11 cellular contexts compared by ENCODE assay signal in the genomic region with DNA sequence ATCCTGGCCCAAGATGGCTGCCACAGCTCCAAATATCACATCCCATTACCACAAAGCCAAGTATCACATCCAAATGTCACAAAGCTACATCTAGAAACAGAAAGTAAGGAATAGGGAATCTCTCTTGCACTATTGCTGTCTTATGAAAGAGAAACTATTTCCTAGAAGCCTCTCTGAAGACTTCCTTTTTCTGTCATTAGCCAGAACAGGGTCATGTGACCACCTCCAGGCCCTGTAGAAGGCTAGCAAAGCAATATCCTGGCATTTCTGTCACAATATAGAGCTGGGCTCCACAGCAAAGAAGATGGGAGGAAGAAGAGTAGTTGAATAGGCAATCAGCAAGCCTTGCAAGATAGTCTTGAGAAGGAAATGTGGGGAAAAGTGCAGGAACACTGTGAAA.
DNase-seq lines count a peak whose midpoint lies in the region; ATAC-seq, FAIRE-seq and TF ChIP-seq lines count a peak whose summit lies in the region.
"Had no signal": no experiment of that assay in that cellular context is flagged by ENCODE, and none has a peak within 500 bp of the region (broad histone marks: within the 10 kb centered on the region; RNA-seq: fewer than 3 reads in every experiment).

No MANE protein-coding gene starts in this region.

- H4K20me1 ChIP-seq in MM.1S (ENCODE audit: insufficient read depth, low read length) (no peaks in the 10 kb centered on the region), H1 (replicated peaks in 1 of 2; ENCODE audit: control insufficient read depth in 1 of 2, insufficient read depth in 2 of 2, low read length in 2 of 2) (no peaks in the 10 kb centered on the region)

- intact Hi-C loops in left ventricle myocardium inferior (cut with micrococcal nuclease) = no loop called here
- intact Hi-C loops in Right ventricle myocardium superior (cut with DNase I) = no loop called here

- H4K5ac ChIP-seq in H1 (ENCODE audit: insufficient read length, low read depth, low read length) = no peak overlapping the region

- ATAC-seq in Right ventricle myocardium superior (ENCODE audit: poor library complexity) (no peak), GM21825 (IDR thresholded peaks at IDR 0.05; ENCODE audit: unreplicated experiment) (no peak), HG03196 (IDR thresholded peaks at IDR 0.05; ENCODE audit: unreplicated experiment) (no peak)

- no peak for TF ChIP-seq POLR2A in H1 (IDR thresholded peaks at IDR 0.05; ENCODE audit: control extremely low read depth in 1 of 2, low read depth in 2 of 2, low read length in 2 of 2)

- H3K23ac ChIP-seq in H1 (ENCODE audit: insufficient read length) = no peak overlapping the region

- H3K36me3 ChIP-seq in left ventricle myocardium inferior (no peaks in the 10 kb centered on the region), MM.1S (replicated peaks; ENCODE audit: insufficient read depth, low read length) (no peaks in the 10 kb centered on the region), H1 (ENCODE audit: control insufficient read depth in 2 of 4, insufficient read depth in 4 of 4, low read length in 3 of 4) (no peaks in the 10 kb centered on the region)

- H2BK5ac ChIP-seq in H1 (ENCODE audit: low read depth, low read length) = no peak overlapping the region

- H3K9me3 ChIP-seq in left ventricle myocardium inferior (replicated peaks) = no peaks in the 10 kb centered on the region
- no peaks in the 10 kb centered on the region for H3K9me3 ChIP-seq in MM.1S (replicated peaks; ENCODE audit: insufficient read depth, low read length)
- H3K9me3 ChIP-seq in H1 (ENCODE audit: insufficient read depth in 2 of 2, low read depth in 1 of 2, low read length in 1 of 2) = no peaks in the 10 kb centered on the region

- H3K14ac ChIP-seq in H1 (ENCODE audit: insufficient read length) = no peak overlapping the region

- CTCF ChIA-PET in H1 (lab: Charles Lee; ENCODE audit: partially characterized antibody) = interaction anchor here (0.7 to 25.4 kb wide), 10 partner anchors 9 to 223 kb away, joined by 3 to 433 read pairs (median 12); no protein-coding TSS in a partner anchor

- H3K4ac ChIP-seq in H1 (replicated peaks; ENCODE audit: insufficient read length, low read depth, low read length) = no peak overlapping the region

- no peaks in the 10 kb centered on the region for H3K79me2 ChIP-seq in MM.1S (ENCODE audit: low read length)
- no peaks in the 10 kb centered on the region for H3K79me2 ChIP-seq in H1 (ENCODE audit: control insufficient read depth in 1 of 2, insufficient read depth in 2 of 2, low read length in 2 of 2)
- H3K79me2 ChIP-seq: parathyroid adenoma had no signal

- H3K4me2 ChIP-seq in MM.1S (ENCODE audit: low read depth, low read length) = peak overlapping the region; percentile 7; the same call in 1 of the 2 replicates
- H3K4me2 ChIP-seq in H1 (ENCODE audit: insufficient read depth in 1 of 2, low read depth in 2 of 2, low read length in 2 of 2) = no peak overlapping the region

- H2BK12ac ChIP-seq in H1 (ENCODE audit: low read depth, low read length) = no peak overlapping the region

- no peak overlapping the region for H3K56ac ChIP-seq in H1 (replicated peaks; ENCODE audit: insufficient read length, low read depth, low read length)

- H4K8ac ChIP-seq in H1 (ENCODE audit: extremely low read depth, insufficient read depth, low read length) = no peak overlapping the region

- H2BK15ac ChIP-seq in H1 (ENCODE audit: low read length) = no peak overlapping the region

- POLR2A ChIA-PET in H1 (lab: Charles Lee; ENCODE audit: partially characterized antibody) = no interaction called here

- TF ChIP-seq RAD21 in H1 (IDR thresholded peaks at IDR 0.05 in 1 of 2, conservative IDR thresholded peaks at IDR 0.05 in 1 of 2; ENCODE audit: low read depth in 2 of 2, low read length in 2 of 2) = no peak

- no peaks in the 10 kb centered on the region for H3K9me2 ChIP-seq in MM.1S (replicated peaks; ENCODE audit: insufficient read depth, low read length)

- no peak overlapping the region for H2BK20ac ChIP-seq in H1 (ENCODE audit: low read length)

- TF ChIP-seq EP300 in H1 (IDR thresholded peaks at IDR 0.05; ENCODE audit: borderline replicate concordance in 1 of 2, low read depth in 2 of 2, low read length in 2 of 2) = no peak

- H3F3A ChIP-seq in MM.1S (ENCODE audit: insufficient read depth, low read length) = no peaks in the 10 kb centered on the region

- no peak overlapping the region for H3K9ac ChIP-seq in MM.1S (ENCODE audit: low read length)
- H3K9ac ChIP-seq in H1 (replicated peaks in 1 of 4; ENCODE audit: extremely low read depth in 1 of 4, low read depth in 3 of 4, low read length in 3 of 4) = no peak overlapping the region
- H3K9ac ChIP-seq: parathyroid adenoma had no signal

- no peak for TF ChIP-seq CTCF in left ventricle myocardium inferior (IDR thresholded peaks at IDR 0.05; ENCODE audit: borderline replicate concordance)
- TF ChIP-seq CTCF in MM.1S (IDR thresholded peaks at IDR 0.05; ENCODE audit: low read length) = no peak
- no peak for TF ChIP-seq CTCF in H1 (IDR thresholded peaks at IDR 0.05; ENCODE audit: control extremely low read depth in 1 of 3, insufficient read depth in 1 of 3, low read depth in 1 of 3, low read length in 3 of 3)

- H2AK5ac ChIP-seq in H1 (ENCODE audit: low read depth, low read length) = no peak overlapping the region

- no peak for DNase-seq in left ventricle myocardium inferior
- DNase-seq in Right ventricle myocardium superior = no peak
- peak; percentile 38 for DNase-seq in MM.1S
- peak in 1 of 2 experiments; percentile 0 for DNase-seq in H1 (ENCODE audit: low read depth in 1 of 2, low spot score in 2 of 2)
- no peak for DNase-seq in DMS53 treated with DMSO at 0.1 percent for 48 hours (lab: John Stamatoyannopoulos, UW; ENCODE audit: unreplicated experiment)
- DNase-seq in retina = no peak
- DNase-seq: activated naive CD4-positive, alpha-beta T cell had no signal

- H3K4me3 ChIP-seq in left ventricle myocardium inferior (no peak overlapping the region), MM.1S (ENCODE audit: low read length) (no peak overlapping the region), H1 (ENCODE audit: extremely low read depth in 1 of 4, insufficient read depth in 2 of 4, low read depth in 3 of 4, low read length in 4 of 4) (no peak overlapping the region)

- H3K27me3 ChIP-seq in left ventricle myocardium inferior (ENCODE audit: low read depth) = no peaks in the 10 kb centered on the region
- H3K27me3 ChIP-seq in MM.1S (replicated peaks; ENCODE audit: insufficient read depth, low read length) = no peaks in the 10 kb centered on the region
- H3K27me3 ChIP-seq in H1 (replicated peaks in 1 of 4; ENCODE audit: control insufficient read depth in 3 of 4, extremely low read depth in 1 of 4, insufficient read depth in 3 of 4, low read length in 3 of 4) = no peaks in the 10 kb centered on the region

- H2BK120ac ChIP-seq in H1 (replicated peaks; ENCODE audit: low read depth, low read length) = no peak overlapping the region

- H3K27ac ChIP-seq in left ventricle myocardium inferior (replicated peaks) (peak overlapping the region; percentile 81), MM.1S (ENCODE audit: low read length) (no peak overlapping the region), H1 (ENCODE audit: low read depth, low read length) (no peak overlapping the region)
- H3K27ac ChIP-seq: parathyroid adenoma had no signal

- H3K18ac ChIP-seq in H1 (ENCODE audit: extremely low read depth, low read length) = no peak overlapping the region

- peaks cover 43% of the 10 kb centered on the region for H3K4me1 ChIP-seq in left ventricle myocardium inferior
- H3K4me1 ChIP-seq in MM.1S (ENCODE audit: low read length) = peaks cover 6% of the 10 kb centered on the region
- no peaks in the 10 kb centered on the region for H3K4me1 ChIP-seq in H1 (replicated peaks in 1 of 4; ENCODE audit: control insufficient read depth in 3 of 4, insufficient read depth in 4 of 4, low read length in 3 of 4)

- H3K79me1 ChIP-seq in H1 (ENCODE audit: low read depth, low read length) = no peaks in the 10 kb centered on the region

- no peak overlapping the region for H4K91ac ChIP-seq in H1 (replicated peaks; ENCODE audit: insufficient read length, low read length)

- H2AFZ ChIP-seq in MM.1S (ENCODE audit: low read length) = peak overlapping the region; percentile 69
- 0 out of 2 replicates have a peak overlapping the region, but pooled peaks have one; percentile 33 for H2AFZ ChIP-seq in H1 (ENCODE audit: low read length)
- H2AFZ ChIP-seq: parathyroid adenoma had no signal

- no peak for FAIRE-seq in H1 (lab: Jason Lieb, UNC)
- FAIRE-seq: islet of Langerhans had no signal

- H3K23me2 ChIP-seq in H1 (ENCODE audit: low read depth, low read length) = no peaks in the 10 kb centered on the region

TF ChIP-seq in H1, 55 proteins besides CTCF, POLR2A, EP300 and RAD21:
- TF ChIP-seq RFX5 (IDR thresholded peaks at IDR 0.05; ENCODE audit: borderline replicate concordance, low read depth, low read length) (no peak), YY1 (IDR thresholded peaks at IDR 0.05; ENCODE audit: low read depth, low read length) (0 out of 2 replicates have a peak, but pooled peaks have one; percentile 22), CBX5 (IDR thresholded peaks at IDR 0.05; ENCODE audit: low read depth, low read length) (no peak), JUN (IDR thresholded peaks at IDR 0.05; ENCODE audit: low read depth, low read length) (no peak), CEBPB (IDR thresholded peaks at IDR 0.05; ENCODE audit: low read depth, low read length) (no peak)
TF ChIP-seq in H1: peak in this region for 1.
